Comparison of ENCODE assay signal across 9 cellular contexts in genomic region chr1:15100369-15101111, GRCh38. TPM values are rescaled to one million over a fixed set of nuclear protein-coding genes. Genes with fewer than 3 reads are reported as not detected.
DNase-seq lines count a peak whose midpoint lies in the region; ATAC-seq, FAIRE-seq and TF ChIP-seq lines count a peak whose summit lies in the region.
"Had no signal": no experiment of that assay in that cellular context is flagged by ENCODE, and none has a peak within 500 bp of the region (broad histone marks: within the 10 kb centered on the region; RNA-seq: fewer than 3 reads in every experiment).

No MANE protein-coding gene starts in this region.

- H3K4me3 ChIP-seq in Peyer's patch (no peak overlapping the region), sigmoid colon (no peak overlapping the region)

- no peaks in the 10 kb centered on the region for H3K27me3 ChIP-seq in Peyer's patch
- H3K27me3 ChIP-seq in sigmoid colon: peaks cover 0 to 23% (median 6%) of the 10 kb centered on the region in 3 donors

- H3K36me3 Mint-ChIP-seq in activated naive CD4-positive, alpha-beta T cell treated with anti-CD3 and anti-CD28 coated beads, Interleukin-2, amount 50 U/mL, for 24 hours: no peaks in the 10 kb centered on the region

- TF ChIP-seq POLR2A in Peyer's patch (IDR thresholded peaks at IDR 0.05): no peak
- TF ChIP-seq POLR2A in sigmoid colon (IDR thresholded peaks at IDR 0.05): no peak

- DNase-seq in D721Med (ENCODE audit: insufficient read length, low spot score) (peak; percentile 29), Peyer's patch (peak in 2 of 3 donors; percentile 67 to 80), left cardiac atrium (peak; percentile 46), sigmoid colon (no peak), OCI-M2 (lab: John Stamatoyannopoulos, UW; ENCODE audit: unreplicated experiment) (no peak)
- DNase-seq in central memory CD4-positive, alpha-beta T cell: no peak

- WGBS in sigmoid colon, 2 donors: 26 to 27% methylated on average over 23 of the region's 23 CpGs

- no peaks in the 10 kb centered on the region for H3K4me1 ChIP-seq in Peyer's patch
- H3K4me1 ChIP-seq in sigmoid colon: no peaks in the 10 kb centered on the region

- no peak overlapping the region for H3K27ac ChIP-seq in Peyer's patch
- no peak overlapping the region for H3K27ac ChIP-seq in sigmoid colon

- peaks cover 22% of the 10 kb centered on the region for H3K27me3 Mint-ChIP-seq in activated naive CD4-positive, alpha-beta T cell treated with anti-CD3 and anti-CD28 coated beads, Interleukin-2, amount 50 U/mL, for 24 hours

- no peak for TF ChIP-seq EP300 in sigmoid colon (IDR thresholded peaks at IDR 0.05)

- H3K9me3 ChIP-seq in Peyer's patch: no peaks in the 10 kb centered on the region
- H3K9me3 ChIP-seq in sigmoid colon: no peaks in the 10 kb centered on the region

- intact Hi-C loops in left cardiac atrium (cut with DNase I) (loop anchor here in 1 of 2 donors (5.0 kb wide), 1 partner anchor 988 kb away; no protein-coding TSS in a partner anchor), sigmoid colon (cut with DNase I) (no loop called here)

- H3K4me1 Mint-ChIP-seq in activated naive CD4-positive, alpha-beta T cell treated with anti-CD3 and anti-CD28 coated beads, Interleukin-2, amount 50 U/mL, for 24 hours: peaks cover 12% of the 10 kb centered on the region

- H3K27ac Mint-ChIP-seq in activated naive CD4-positive, alpha-beta T cell treated with anti-CD3 and anti-CD28 coated beads, Interleukin-2, amount 50 U/mL, for 24 hours: peak overlapping the region; percentile 55
- H3K27ac Mint-ChIP-seq: T-helper 1 cell treated with Interleukin-12 subunit alpha and Interleukin-12 subunit beta and Interleukin-4 antibody, amounts not matched to agents 30 μg/mL and 1 μg/mL, for 36 hours had no signal

- H3K36me3 ChIP-seq in Peyer's patch (no peaks in the 10 kb centered on the region), sigmoid colon (no peaks in the 10 kb centered on the region)

- ATAC-seq in HG03432 (IDR thresholded peaks at IDR 0.05; ENCODE audit: unreplicated experiment) (peak; percentile 48), left cardiac atrium (peak; percentile 62 to 64)

- FAIRE-seq in D721Med (lab: Jason Lieb, UNC): no peak

- H3K4me3 Mint-ChIP-seq in activated naive CD4-positive, alpha-beta T cell treated with anti-CD3 and anti-CD28 coated beads, Interleukin-2, amount 50 U/mL, for 24 hours: peak overlapping the region; percentile 47
- H3K4me3 Mint-ChIP-seq: T-helper 1 cell treated with Interleukin-12 subunit alpha and Interleukin-12 subunit beta and Interleukin-4 antibody, amounts not matched to agents 30 μg/mL and 1 μg/mL, for 36 hours had no signal

- TF ChIP-seq CTCF in D721Med (IDR thresholded peaks at IDR 0.05; ENCODE audit: insufficient read depth, missing control alignments) (peak; percentile 84), Peyer's patch (IDR thresholded peaks at IDR 0.05) (peak; percentile 35 to 87 (median 82)), sigmoid colon (IDR thresholded peaks at IDR 0.05) (peak; percentile 68 to 89 (median 80))

- no peaks in the 10 kb centered on the region for H3K9me3 Mint-ChIP-seq in activated naive CD4-positive, alpha-beta T cell treated with anti-CD3 and anti-CD28 coated beads, Interleukin-2, amount 50 U/mL, for 24 hours
- H3K9me3 Mint-ChIP-seq: T-helper 1 cell treated with Interleukin-12 subunit alpha and Interleukin-12 subunit beta and Interleukin-4 antibody, amounts not matched to agents 30 μg/mL and 1 μg/mL, for 36 hours had no signal

RNA-seq across cellular contexts. Expression of gene TMEM51, which starts 53.0 kb away (rescaled TPM):
- 10 to 100 TPM in 3 of 4 donors, 1 to 10 TPM in 1; 3.3 to 31.0 (median 20.6) TPM for total RNA-seq in Peyer's patch
- 1 to 10 TPM; 4.2 to 4.3 TPM for total RNA-seq in left cardiac atrium
- 10 to 100 TPM; 12.3 to 20.7 (median 16.3) TPM for total RNA-seq in sigmoid colon
- polyA plus RNA-seq in sigmoid colon: 10 to 100 TPM in 1 of 3 donors, 1 to 10 TPM in 2; 8.8 to 15.3 (median 9.6) TPM

Comparison
In these comparisons a context has a peak if more than half of its experiments do, and no peak if none do; other contexts are left out.
1. DNase-seq: peak in D721Med (single experiment), Peyer's patch (2 of 3) and left cardiac atrium (single experiment); none in sigmoid colon (single experiment), OCI-M2 (single experiment) and central memory CD4-positive, alpha-beta T cell (single experiment).
2. Peak in every context shown above with its lines, with median percentiles within 50 percentile points of each other: CTCF ChIP-seq.